Comparison of ENCODE assay signal across 7 cellular contexts in the genomic region with DNA sequence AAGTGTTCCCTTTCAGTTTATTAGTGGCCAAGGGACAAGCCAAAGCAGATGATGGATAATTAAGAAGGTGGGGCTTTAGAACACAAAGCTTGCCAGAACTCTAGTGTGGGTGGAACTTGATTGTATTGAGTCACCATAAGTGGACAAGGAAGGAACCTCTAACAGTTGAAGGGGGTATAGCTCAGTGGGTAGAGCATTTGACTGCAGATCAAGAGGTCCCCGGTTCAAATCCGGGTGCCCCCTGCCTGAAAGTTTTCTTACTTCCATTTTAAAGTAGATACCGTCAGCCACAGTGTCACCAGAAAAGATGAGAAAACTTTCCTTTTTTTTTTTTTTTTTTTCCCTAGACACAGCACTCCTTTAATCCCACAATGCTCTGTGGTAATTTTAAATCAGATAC.
DNase-seq lines count a peak whose midpoint lies in the region; FAIRE-seq and TF ChIP-seq lines count a peak whose summit lies in the region.
"Not testable (repeated sequence)": the region's sequence is repeated elsewhere in the genome, so short reads cannot be mapped to it uniquely, and the experiment has no call there.

No MANE protein-coding gene starts in this region.

- not testable (repeated sequence) for H3K79me2 ChIP-seq in H1 (ENCODE audit: control insufficient read depth in 1 of 2, insufficient read depth in 2 of 2, low read length in 2 of 2)

- not testable (repeated sequence) for H3K9me3 ChIP-seq in HEK293 (ENCODE audit: control insufficient read depth, insufficient read depth, low read depth, low read length); H1 (ENCODE audit: insufficient read depth in 2 of 2, low read depth in 1 of 2, low read length in 1 of 2)

- H4K8ac ChIP-seq in H1 (ENCODE audit: extremely low read depth, insufficient read depth, low read length), result not testable (repeated sequence)

- DNase-seq in DMS 273 treated with DMSO at 0.1 percent for 48 hours (lab: John Stamatoyannopoulos, UW) (peak; percentile 0), NAMALWA (ENCODE audit: low spot score) (peak; percentile 39), RPMI8226 (peak; percentile 19), activated T-cell treated with anti-CD3 and anti-CD28 coated beads for 48 hours (ENCODE audit: low read depth) (peak; percentile 3), H1 (ENCODE audit: low read depth in 1 of 2, low spot score in 2 of 2) (peak; percentile 10 to 50), iPS-NIHi7 (ENCODE audit: extremely low spot score) (peak; percentile 28)

- not testable (repeated sequence) for H4K5ac ChIP-seq in H1 (ENCODE audit: insufficient read length, low read depth, low read length)

- H2AFZ ChIP-seq in H1 (ENCODE audit: low read length), result not testable (repeated sequence)

- not testable (repeated sequence) for H3K18ac ChIP-seq in H1 (ENCODE audit: extremely low read depth, low read length)

- H3K36me3 ChIP-seq in HEK293 (ENCODE audit: control insufficient read depth in 2 of 2, insufficient read depth in 1 of 2, low read length in 2 of 2); H1 (ENCODE audit: control insufficient read depth in 2 of 4, insufficient read depth in 4 of 4, low read length in 3 of 4): not testable (repeated sequence)

- not testable (repeated sequence) for H4K91ac ChIP-seq in H1 (replicated peaks; ENCODE audit: insufficient read length, low read length)

- H3K23ac ChIP-seq in H1 (ENCODE audit: insufficient read length), result not testable (repeated sequence)

- CTCF ChIA-PET in HEK293 (lab: Yijun Ruan, JAX), result interaction anchor here (0.6 kb wide), 1 partner anchor 50 kb away, joined by 4 read pairs; no protein-coding TSS in a partner anchor
- CTCF ChIA-PET in H1 (lab: Charles Lee; ENCODE audit: partially characterized antibody), result not testable (repeated sequence)

- H3K4me2 ChIP-seq in H1 (ENCODE audit: insufficient read depth in 1 of 2, low read depth in 2 of 2, low read length in 2 of 2), result not testable (repeated sequence)

- H4K20me1 ChIP-seq in H1 (replicated peaks in 1 of 2; ENCODE audit: control insufficient read depth in 1 of 2, insufficient read depth in 2 of 2, low read length in 2 of 2), result not testable (repeated sequence)

- not testable (repeated sequence) for H2AK5ac ChIP-seq in H1 (ENCODE audit: low read depth, low read length)

- H3K9ac ChIP-seq in H1 (replicated peaks in 1 of 4; ENCODE audit: extremely low read depth in 1 of 4, low read depth in 3 of 4, low read length in 3 of 4), result not testable (repeated sequence)

- WGBS in H1 (ENCODE audit: extremely low coverage in 1 of 2, insufficient coverage in 1 of 2, insufficient read length in 1 of 2, insufficient replicate concordance in 2 of 2, low coverage in 1 of 2, low lambda C conversion rate in 2 of 2, missing lambda C conversion rate in 1 of 2), 2 experiments, result 70% methylated on average over 3 of the region's 3 CpGs; no CpG with 5 or more reads in 1 of the 2 experiments

- not testable (repeated sequence) for H3K14ac ChIP-seq in H1 (ENCODE audit: insufficient read length)

- not testable (repeated sequence) for H2BK12ac ChIP-seq in H1 (ENCODE audit: low read depth, low read length)

- POLR2A ChIA-PET in HEK293 (lab: Yijun Ruan, JAX), result interaction anchor here (0.7 kb wide), 1 partner anchor 381 kb away, joined by 4 read pairs; no protein-coding TSS in a partner anchor
- POLR2A ChIA-PET in H1 (lab: Charles Lee; ENCODE audit: partially characterized antibody), result not testable (repeated sequence)

- not testable (repeated sequence) for H2BK120ac ChIP-seq in H1 (replicated peaks; ENCODE audit: low read depth, low read length)

- not testable (repeated sequence) for TF ChIP-seq EP300 in H1 (IDR thresholded peaks at IDR 0.05; ENCODE audit: borderline replicate concordance in 1 of 2, low read depth in 2 of 2, low read length in 2 of 2)

- not testable (repeated sequence) for H2BK20ac ChIP-seq in H1 (ENCODE audit: low read length)

- TF ChIP-seq RAD21 in H1 (IDR thresholded peaks at IDR 0.05 in 1 of 2, conservative IDR thresholded peaks at IDR 0.05 in 1 of 2; ENCODE audit: low read depth in 2 of 2, low read length in 2 of 2), result not testable (repeated sequence)

- not testable (repeated sequence) for H3K27ac ChIP-seq in HEK293 (ENCODE audit: extremely low read depth, low read depth, low read length); H1 (ENCODE audit: low read depth, low read length)

- not testable (repeated sequence) for TF ChIP-seq POLR2A in H1 (IDR thresholded peaks at IDR 0.05; ENCODE audit: control extremely low read depth in 1 of 2, low read depth in 2 of 2, low read length in 2 of 2)

- H3K79me1 ChIP-seq in H1 (ENCODE audit: low read depth, low read length), result not testable (repeated sequence)

- H3K4me3 ChIP-seq in HEK293 (ENCODE audit: low read depth, low read length); H1 (ENCODE audit: extremely low read depth in 1 of 4, insufficient read depth in 2 of 4, low read depth in 3 of 4, low read length in 4 of 4): not testable (repeated sequence)

- H3K4me1 ChIP-seq in HEK293 (ENCODE audit: control insufficient read depth, insufficient read depth, low read length); H1 (replicated peaks in 1 of 4; ENCODE audit: control insufficient read depth in 3 of 4, insufficient read depth in 4 of 4, low read length in 3 of 4): not testable (repeated sequence)

- not testable (repeated sequence) for H3K27me3 ChIP-seq in H1 (replicated peaks in 1 of 4; ENCODE audit: control insufficient read depth in 3 of 4, extremely low read depth in 1 of 4, insufficient read depth in 3 of 4, low read length in 3 of 4)

- not testable (repeated sequence) for TF ChIP-seq CTCF in HEK293 (tag by site-specific recombination; IDR thresholded peaks at IDR 0.05); H1 (IDR thresholded peaks at IDR 0.05; ENCODE audit: control extremely low read depth in 1 of 3, insufficient read depth in 1 of 3, low read depth in 1 of 3, low read length in 3 of 3)

- not testable (repeated sequence) for H3K23me2 ChIP-seq in H1 (ENCODE audit: low read depth, low read length)

- FAIRE-seq in H1 (lab: Jason Lieb, UNC), result not testable (repeated sequence)

- H3K4ac ChIP-seq in H1 (replicated peaks; ENCODE audit: insufficient read length, low read depth, low read length), result not testable (repeated sequence)

- H3K56ac ChIP-seq in H1 (replicated peaks; ENCODE audit: insufficient read length, low read depth, low read length), result not testable (repeated sequence)

- H2BK5ac ChIP-seq in H1 (ENCODE audit: low read depth, low read length), result not testable (repeated sequence)

- not testable (repeated sequence) for H2BK15ac ChIP-seq in H1 (ENCODE audit: low read length)

TF ChIP-seq in HEK293, 187 proteins besides CTCF, POLR2A, EP300 and RAD21:
- TF ChIP-seq ZNF10 (tag by site-specific recombination; IDR thresholded peaks at IDR 0.05) (0 out of 2 replicates have a peak, but pooled peaks have one; percentile 21), EGR2 (tag by site-specific recombination; IDR thresholded peaks at IDR 0.05; ENCODE audit: low read depth) (peak; percentile 29; the same call in 1 of the 2 replicates), ZFHX2 (tag by site-specific recombination; conservative IDR thresholded peaks at IDR 0.05) (peak; percentile 61)

TF ChIP-seq in H1, 55 proteins besides CTCF, POLR2A, EP300 and RAD21:
- TF ChIP-seq TBP (IDR thresholded peaks at IDR 0.05; ENCODE audit: low read depth, low read length) (peak; percentile 97), MAFK (IDR thresholded peaks at IDR 0.05; ENCODE audit: low read depth, low read length) (peak; percentile 21; the same call in 1 of the 2 replicates)
